Comparison of ENCODE assay signal across 24 cellular contexts in the genomic region with DNA sequence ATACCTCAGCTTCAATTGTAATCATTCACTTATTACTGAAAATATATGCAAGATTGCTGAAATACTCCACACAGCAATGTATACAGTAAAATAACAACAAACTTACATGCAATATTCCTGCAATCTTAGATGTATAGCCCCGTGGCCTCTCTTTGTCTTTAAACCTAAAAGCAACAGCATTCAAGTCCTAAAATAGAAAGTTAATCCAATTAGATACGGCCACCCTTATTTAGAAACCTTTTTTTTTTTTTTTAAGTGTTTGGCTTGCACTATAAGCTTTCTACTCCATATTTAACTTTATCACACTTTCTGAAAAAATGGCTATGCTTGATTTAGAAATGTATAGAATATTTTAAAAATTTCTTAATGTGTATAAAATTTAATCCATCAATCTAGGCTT.
"Had no signal": no experiment of that assay in that cellular context is flagged by ENCODE, and none has a peak within 500 bp of the region (broad histone marks: within the 10 kb centered on the region; RNA-seq: fewer than 3 reads in every experiment).

No MANE protein-coding gene starts in this region.

- H3K27ac ChIP-seq: dorsolateral prefrontal cortex, epithelial cell of prostate, gastroesophageal sphincter, heart left ventricle, hepatocyte, left lung, lower lobe of right lung, neutrophil, pancreas, stomach, testis, tibial artery had no signal

- H3K27me3 Mint-ChIP-seq: type B pancreatic cell had no signal

- H3K4me3 ChIP-seq: dorsolateral prefrontal cortex, gastroesophageal sphincter, hepatocyte, left lung, lower lobe of right lung, pancreas, stomach, testis, tibial artery had no signal

- DNase-seq: dorsolateral prefrontal cortex; effector CD4-positive, alpha-beta T cell; foreskin fibroblast; heart left ventricle; kidney; left lung; lower lobe of right lung; natural killer cell; pancreas; retina; stimulated activated CD4-positive, alpha-beta T cell treated with anti-CD3 and anti-CD28 coated beads, Interleukin-2, amount 100 ng/mL, for 24 hours; stimulated activated CD4-positive, alpha-beta T cell treated with anti-CD3 and anti-CD28 coated beads, Interleukin-4, amount 100 ng/mL, for 24 hours; stimulated activated naive CD4-positive, alpha-beta T cell treated with Interleukin-2 at 50 U/mL for 16 hours; stomach; testis; tibial artery had no signal

- H3K9me3 ChIP-seq: gastroesophageal sphincter, heart left ventricle, left lung, lower lobe of right lung, neutrophil, pancreas, stomach, testis, tibial artery had no signal

- H3K9me3 Mint-ChIP-seq: natural killer cell; stimulated activated effector memory CD8-positive, alpha-beta T cell treated with anti-CD3 and anti-CD28 coated beads, Interleukin-12 subunit alpha, Interleukin-12 subunit beta, amount 100 ng/mL, for 72 hours; type B pancreatic cell had no signal

- H3K4me3 Mint-ChIP-seq: natural killer cell; stimulated activated effector memory CD8-positive, alpha-beta T cell treated with anti-CD3 and anti-CD28 coated beads, Interleukin-12 subunit alpha, Interleukin-12 subunit beta, amount 100 ng/mL, for 72 hours; type B pancreatic cell had no signal

- H3K27ac Mint-ChIP-seq: natural killer cell, type B pancreatic cell had no signal

- ATAC-seq: esophagus mucosa; gastroesophageal sphincter; heart left ventricle; left lung; lower lobe of right lung; natural killer cell; pancreas; sciatic nerve; stimulated activated effector memory CD8-positive, alpha-beta T cell treated with anti-CD3 and anti-CD28 coated beads, Interleukin-12 subunit alpha, Interleukin-12 subunit beta, amount 100 ng/mL, for 72 hours had no signal

- H3K4me1 ChIP-seq: left lung, lower lobe of right lung, pancreas, stomach, testis, tibial artery had no signal

- H3K4me1 Mint-ChIP-seq: natural killer cell; stimulated activated effector memory CD8-positive, alpha-beta T cell treated with anti-CD3 and anti-CD28 coated beads, Interleukin-12 subunit alpha, Interleukin-12 subunit beta, amount 100 ng/mL, for 72 hours had no signal

- H3K27me3 ChIP-seq: dorsolateral prefrontal cortex, gastroesophageal sphincter, heart left ventricle, hepatocyte, left lung, neutrophil, pancreas, stomach, testis, tibial artery had no signal
